ENCODE assay signal across 6 cellular contexts in the genomic region with DNA sequence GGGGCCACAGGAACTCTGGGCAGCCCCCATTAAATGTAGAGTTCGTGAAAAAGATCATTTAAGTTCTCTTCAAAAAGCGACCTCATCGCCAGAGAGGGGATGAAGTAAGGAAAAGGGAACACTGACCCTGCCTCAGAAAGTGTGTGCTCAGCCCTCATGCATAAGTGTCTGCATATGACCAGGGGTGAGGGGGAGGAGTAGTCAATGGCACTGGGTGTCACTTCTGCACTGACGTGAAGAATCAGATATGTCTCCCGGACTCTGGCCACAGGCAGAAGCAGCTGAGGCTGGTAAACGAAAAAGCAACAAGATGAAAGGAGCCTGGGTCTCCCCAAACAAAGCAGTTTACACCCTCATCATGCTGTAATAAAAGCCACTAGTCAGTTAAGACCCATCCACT. TPM values are rescaled to one million over a fixed set of nuclear protein-coding genes. Genes with fewer than 3 reads are reported as not detected.
A peak's percentile ranks its signal among the peaks of the same experiment; 100 is the strongest.
DNase-seq lines count a peak whose midpoint lies in the region; ATAC-seq, FAIRE-seq and TF ChIP-seq lines count a peak whose summit lies in the region.
"Not testable (repeated sequence)": the region's sequence is repeated elsewhere in the genome, so short reads cannot be mapped to it uniquely, and the experiment has no call there.

No MANE protein-coding gene starts in this region.

- BruUV-seq in Calu3 (replicated peaks; lab: Mats Ljungman, UMichigan); K562 (replicated peaks; lab: Mats Ljungman, UMichigan); HepG2 (replicated peaks; lab: Mats Ljungman, UMichigan): not testable (repeated sequence)

- H3K4me3 ChIP-seq in K562; HepG2 (replicated peaks in 1 of 3; ENCODE audit: insufficient read depth in 1 of 3, low read depth in 2 of 3, low read length in 3 of 3): not testable (repeated sequence)

- H3K9ac ChIP-seq in K562 (ENCODE audit: insufficient read depth in 1 of 2, low read depth in 2 of 2, low read length in 2 of 2) = peak overlapping the region in 1 of 2 experiments; percentile 60; a peak in 2 of 4 replicates
- not testable (repeated sequence) for H3K9ac ChIP-seq in HepG2 (ENCODE audit: insufficient read depth, low read depth, low read length)

- H2AFZ ChIP-seq in K562 (ENCODE audit: low read depth, low read length) = peak overlapping the region; percentile 85
- H2AFZ ChIP-seq in HepG2 (ENCODE audit: low read length) = not testable (repeated sequence)

- H3K4me1 Mint-ChIP-seq in Calu3 (ENCODE audit: low read depth, unreplicated experiment) = peaks cover 67% of the 10 kb centered on the region
- peaks cover 30% of the 10 kb centered on the region for H3K4me1 Mint-ChIP-seq in neural crest cell

- H3K27ac Mint-ChIP-seq in Calu3 (ENCODE audit: unreplicated experiment) = peak overlapping the region; percentile 7
- H3K27ac Mint-ChIP-seq in neural crest cell (ENCODE audit: unreplicated experiment) = peak overlapping the region; percentile 9

- not testable (repeated sequence) for TF ChIP-seq CTCF in Calu3 (IDR thresholded peaks at IDR 0.05; ENCODE audit: unreplicated experiment); K562 (IDR thresholded peaks at IDR 0.05 in 2 of 3, conservative IDR thresholded peaks at IDR 0.05 in 1 of 3; ENCODE audit: insufficient read depth in 2 of 3, low read depth in 1 of 3, low read length in 3 of 3); HepG2 (CRISPR knock-in tag; IDR thresholded peaks at IDR 0.05); neural crest cell (conservative IDR thresholded peaks at IDR 0.05)

- H3K4me2 ChIP-seq in K562 (ENCODE audit: insufficient read depth, low read length) = peak overlapping the region; percentile 52
- H3K4me2 ChIP-seq in HepG2 (ENCODE audit: low read depth, low read length) = not testable (repeated sequence)

- H3K27ac ChIP-seq in K562 (ENCODE audit: extremely low read depth, low read depth, low read length) = peak overlapping the region; percentile 80
- H3K27ac ChIP-seq in HepG2 (ENCODE audit: extremely low read length, insufficient read depth, low read length) = not testable (repeated sequence)

- CTCF ChIA-PET in Calu3 (lab: Charles Lee); K562 (lab: Yijun Ruan, JAX; ENCODE audit: low intra/inter-chr PET ratio); HepG2 (lab: Yijun Ruan, JAX; ENCODE audit: low intra/inter-chr PET ratio, low total read pairs): not testable (repeated sequence)

- not testable (repeated sequence) for TF ChIP-seq POLR2A in K562 (conservative IDR thresholded peaks at IDR 0.05); HepG2 (IDR thresholded peaks at IDR 0.05; ENCODE audit: insufficient read depth in 1 of 2, low read depth in 2 of 2, low read length in 2 of 2)

- POLR2A ChIA-PET in K562 (lab: Yijun Ruan, JAX); HepG2 (lab: Yijun Ruan, JAX): not testable (repeated sequence)

- not testable (repeated sequence) for H3K27me3 ChIP-seq in K562 (ENCODE audit: control insufficient read depth in 2 of 2, insufficient read depth in 2 of 2, low read length in 2 of 2); HepG2 (ENCODE audit: control insufficient read depth in 1 of 2, insufficient read depth in 2 of 2, low read length in 2 of 2)

- not testable (repeated sequence) for H4K20me1 ChIP-seq in K562 (replicated peaks; ENCODE audit: control insufficient read depth, insufficient read depth, low read length); HepG2 (ENCODE audit: insufficient read depth, low read length)

- not testable (repeated sequence) for DNase-seq in Calu3; left ventricle myocardium superior; HepG2 (ENCODE audit: low spot score); neural crest cell (ENCODE audit: low read depth, low spot score)
- DNase-seq in OCI-M1 (lab: John Stamatoyannopoulos, UW) (peak; percentile 59), K562 (ENCODE audit: extremely low read depth in 1 of 4, low spot score in 3 of 4) (peak in 1 of 4 experiments; percentile 47)

- not testable (repeated sequence) for H3K36me3 Mint-ChIP-seq in Calu3 (ENCODE audit: insufficient read depth, unreplicated experiment)
- H3K36me3 Mint-ChIP-seq in neural crest cell (ENCODE audit: low read depth) = peaks cover 42% of the 10 kb centered on the region

- intact Hi-C loops in Calu3 (cut with micrococcal nuclease; ENCODE audit: unreplicated experiment); K562 (cut with micrococcal nuclease); left ventricle myocardium superior (cut with micrococcal nuclease); HepG2 (cut with micrococcal nuclease; ENCODE audit: unreplicated experiment): not testable (repeated sequence)

- not testable (repeated sequence) for TF ChIP-seq EP300 in K562 (IDR thresholded peaks at IDR 0.05; ENCODE audit: low read length); HepG2 (IDR thresholded peaks at IDR 0.05; ENCODE audit: low read depth in 2 of 2, low read length in 2 of 2); HepG2 (CRISPR knock-in tag; IDR thresholded peaks at IDR 0.05; ENCODE audit: borderline replicate concordance)

- H3K36me3 ChIP-seq in K562 (ENCODE audit: control insufficient read depth, insufficient read depth, low read length); HepG2 (replicated peaks in 1 of 2; ENCODE audit: control insufficient read depth in 1 of 2, insufficient read depth in 2 of 2, low read length in 2 of 2): not testable (repeated sequence)

- peak; percentile 99 for FAIRE-seq in K562 (lab: Jason Lieb, UNC)
- FAIRE-seq in HepG2 (lab: Jason Lieb, UNC) = not testable (repeated sequence)

- H3K4me1 ChIP-seq in K562 (replicated peaks in 1 of 2; ENCODE audit: control insufficient read depth in 2 of 2, insufficient read depth in 2 of 2, low read length in 2 of 2) = peaks cover 3 to 28% of the 10 kb centered on the region in 2 experiments; a peak in 3 of 5 replicates
- H3K4me1 ChIP-seq in HepG2 (ENCODE audit: insufficient read depth, low read length) = not testable (repeated sequence)

- peak; percentile 89 for ATAC-seq in K562
- peak; percentile 31 for ATAC-seq in left ventricle myocardium superior
- peak; percentile 28; the same call in 1 of the 3 replicates for ATAC-seq in HepG2

- H3K79me2 ChIP-seq in K562 (ENCODE audit: control insufficient read depth, insufficient read depth, low read length); HepG2 (ENCODE audit: insufficient read depth, low read length): not testable (repeated sequence)

- TF ChIP-seq RAD21 in K562 (CRISPR knock-in tag; conservative IDR thresholded peaks at IDR 0.05 in 1 of 2, IDR thresholded peaks at IDR 0.05 in 1 of 2); HepG2 (CRISPR knock-in tag; IDR thresholded peaks at IDR 0.05): not testable (repeated sequence)

- 0% methylated on average over 6 of the region's 6 CpGs for WGBS in K562 (ENCODE audit: insufficient coverage, low coverage, missing lambda C conversion rate)
- 89% methylated on average over 6 of the region's 6 CpGs for WGBS in HepG2 (ENCODE audit: low lambda C conversion rate)

- not testable (repeated sequence) for H3K9me3 ChIP-seq in K562 (replicated peaks; ENCODE audit: control insufficient read depth, insufficient read depth, low read depth, low read length); HepG2 (ENCODE audit: low read length)

- H3K4me3 Mint-ChIP-seq in Calu3 (ENCODE audit: low read depth, unreplicated experiment); neural crest cell: not testable (repeated sequence)

- H3K27me3 Mint-ChIP-seq in Calu3 (ENCODE audit: unreplicated experiment); neural crest cell (ENCODE audit: low read depth): not testable (repeated sequence)

- not testable (repeated sequence) for H3K9me1 ChIP-seq in K562 (ENCODE audit: control insufficient read depth, insufficient read depth, low read length)

- in situ Hi-C loops in K562 (cut with MboI); HepG2 (cut with HindIII; ENCODE audit: extremely low pct_ligation_motif_present, low pct_unique_long_range_greater_than_20kb): not testable (repeated sequence)

- H3K9me3 Mint-ChIP-seq in Calu3 (ENCODE audit: low read depth, unreplicated experiment); neural crest cell: not testable (repeated sequence)

RNA-seq across cellular contexts. Expression of a gene that starts 39.0 kb away (rescaled TPM):
- total RNA-seq in Calu3 (2022) (88.1 and 90.4 TPM in 2 replicates), K562 (2014; rRNA removed) (14.4 and 15.5 TPM in 2 replicates), K562 (2014; rRNA removed; fragmentation: Illumina TruSeq; extraction: Trizol) (27.3 and 28.6 TPM in 2 replicates), K562 (2015; rRNA removed; fragmentation: Illumina TruSeq; extraction: Trizol) (20.0 and 22.2 TPM in 2 replicates), K562 (2021) (22.9 and 27.3 TPM in 2 replicates), left ventricle myocardium superior (25.0 TPM), HepG2 (2016; rRNA removed; fragmentation: Illumina TruSeq; extraction: Trizol) (18.9 and 32.6 TPM in 2 replicates), neural crest cell (34.3 and 37.4 TPM in 2 replicates)
- 47.4 and 103 TPM in 2 replicates for total RNA-seq in K562 (2011; cell fraction: chromatin; rRNA removed; ENCODE audit: low replicate concordance)
- 19.6 and 21.2 TPM in 2 replicates for total RNA-seq in K562 (2011; cell fraction: nucleolus; rRNA removed)
- total RNA-seq in K562 (2011; cell fraction: nucleoplasm; rRNA removed) = 55.1 and 66.5 TPM in 2 replicates
- polyA plus RNA-seq in K562 (2011; rRNA removed) (23.4 and 34.3 TPM in 2 replicates), K562 (2014; fragmentation: Illumina TruSeq; extraction: Trizol) (17.1 and 22.1 TPM in 2 replicates), K562 (2014; fragmentation: Nextera tagmentation; extraction: Ambion mirVana) (1 to 10 TPM; 4.0 to 4.9 TPM), K562 (2014; rRNA removed) (14.7 and 16.9 TPM in 2 replicates), HepG2 (2011; rRNA removed) (14.2 and 18.9 TPM in 2 replicates)
- 10.5 and 18.8 TPM in 2 replicates for polyA plus RNA-seq in K562 (2011; cell fraction: cytosol; rRNA removed)
- 9.6 and 13.1 TPM in 2 replicates for polyA plus RNA-seq in K562 (2011; cell fraction: nucleus; rRNA removed)
- polyA plus RNA-seq in K562 (2012) = 15.1 and 19.7 TPM in 2 replicates
- polyA minus RNA-seq in K562 (2011; rRNA and poly(A)+ RNA removed) = 48.9 and 53.5 TPM in 2 replicates
- polyA minus RNA-seq in K562 (2011; cell fraction: cytosol; rRNA and poly(A)+ RNA removed) = 16.8 and 21.0 TPM in 2 replicates
- 17.4 and 20.5 TPM in 2 replicates for polyA minus RNA-seq in K562 (2011; cell fraction: nucleus; rRNA and poly(A)+ RNA removed)
- 53.2 and 63.8 TPM in 2 replicates for total RNA-seq in HepG2 (2016; cell fraction: cytosol; rRNA removed; fragmentation: Illumina TruSeq; extraction: Trizol; ENCODE audit: low read depth)
- 20.5 and 29.7 TPM in 2 replicates for total RNA-seq in HepG2 (2016; cell fraction: insoluble cytoplasmic fraction; rRNA removed; fragmentation: Illumina TruSeq; extraction: Trizol)
- 16.9 and 20.0 TPM in 2 replicates for total RNA-seq in HepG2 (2016; cell fraction: membrane; rRNA removed; fragmentation: Illumina TruSeq; extraction: Trizol)
- 31.8 and 33.6 TPM in 2 replicates for total RNA-seq in HepG2 (2016; cell fraction: nucleus; rRNA removed; fragmentation: Illumina TruSeq; extraction: Trizol)
- polyA plus RNA-seq in HepG2 (2011; cell fraction: cytosol; rRNA removed) = 8.9 and 13.0 TPM in 2 replicates
- 8.1 and 13.3 TPM in 2 replicates for polyA plus RNA-seq in HepG2 (2011; cell fraction: nucleus; rRNA removed)
- polyA plus RNA-seq in HepG2 (2012) = 11.9 and 12.0 TPM in 2 replicates
- 4.2 and 5.0 TPM in 2 replicates for polyA plus RNA-seq in HepG2 (2016; cell fraction: cytosol; fragmentation: Illumina TruSeq; extraction: Trizol; ENCODE audit: low read depth)
- polyA plus RNA-seq in HepG2 (2016; cell fraction: insoluble cytoplasmic fraction; fragmentation: Illumina TruSeq; extraction: Trizol; ENCODE audit: low read depth) = 10.5 and 11.3 TPM in 2 replicates
- 3.9 and 6.2 TPM in 2 replicates for polyA plus RNA-seq in HepG2 (2016; cell fraction: membrane; fragmentation: Illumina TruSeq; extraction: Trizol; ENCODE audit: low read depth)
- 22.5 and 22.9 TPM in 2 replicates for polyA plus RNA-seq in HepG2 (2016; cell fraction: nucleus; fragmentation: Illumina TruSeq; extraction: Trizol; ENCODE audit: insufficient read depth, low read depth)
- 14.2 and 17.4 TPM in 2 replicates for polyA minus RNA-seq in HepG2 (2011; rRNA and poly(A)+ RNA removed; ENCODE audit: low replicate concordance)
- polyA minus RNA-seq in HepG2 (2011; cell fraction: cytosol; rRNA and poly(A)+ RNA removed) = 20.0 and 20.6 TPM in 2 replicates
- polyA minus RNA-seq in HepG2 (2011; cell fraction: nucleus; rRNA and poly(A)+ RNA removed) = 30.1 and 32.6 TPM in 2 replicates

Comparison
In these comparisons a context has a peak if more than half of its experiments do, and no peak if none do; other contexts are left out.
1. ATAC-seq: peak in every context shown above with its lines; median percentile 89 in K562; 31 in left ventricle myocardium superior; 28 in HepG2.